Comparison of ENCODE assay signal across 8 cellular contexts in genomic region chr5:6714221-6715041, GRCh38. TPM values are rescaled to one million over a fixed set of nuclear protein-coding genes. Genes with fewer than 3 reads are reported as not detected.
DNase-seq lines count a peak whose midpoint lies in the region; ATAC-seq and TF ChIP-seq lines count a peak whose summit lies in the region.

No MANE protein-coding gene starts in this region.

- peaks cover 14% of the 10 kb centered on the region for H3K36me3 Mint-ChIP-seq in T-helper 1 cell treated with Interleukin-12 subunit alpha and Interleukin-12 subunit beta and Interleukin-4 antibody, amounts not matched to agents 30 μg/mL and 1 μg/mL, for 36 hours (ENCODE audit: low read depth)
- H3K36me3 Mint-ChIP-seq in dendritic cell treated with granulocyte-macrophage colony-stimulating factor and Interleukin-4, amounts not matched to agents 40 ng/mL and 50 ng/mL, for 4 days (ENCODE audit: low read depth), result peaks cover 34% of the 10 kb centered on the region

- no peak for TF ChIP-seq CTCF in cardiac muscle cell (IDR thresholded peaks at IDR 0.05; ENCODE audit: low read depth, low read length)

- H3K4me1 Mint-ChIP-seq in T-helper 1 cell treated with Interleukin-12 subunit alpha and Interleukin-12 subunit beta and Interleukin-4 antibody, amounts not matched to agents 30 μg/mL and 1 μg/mL, for 36 hours (ENCODE audit: low read depth), result peaks cover 46% of the 10 kb centered on the region
- H3K4me1 Mint-ChIP-seq in dendritic cell treated with granulocyte-macrophage colony-stimulating factor and Interleukin-4, amounts not matched to agents 40 ng/mL and 50 ng/mL, for 4 days (ENCODE audit: low read depth), result peaks cover 58% of the 10 kb centered on the region

- no peaks in the 10 kb centered on the region for H3K9me3 Mint-ChIP-seq in T-helper 1 cell treated with Interleukin-12 subunit alpha and Interleukin-12 subunit beta and Interleukin-4 antibody, amounts not matched to agents 30 μg/mL and 1 μg/mL, for 36 hours
- H3K9me3 Mint-ChIP-seq in dendritic cell treated with granulocyte-macrophage colony-stimulating factor and Interleukin-4, amounts not matched to agents 40 ng/mL and 50 ng/mL, for 4 days, result no peaks in the 10 kb centered on the region

- H3K36me3 ChIP-seq in cardiac muscle cell, result no peaks in the 10 kb centered on the region
- H3K36me3 ChIP-seq in aorta (ENCODE audit: control insufficient read depth in 1 of 2, insufficient read depth in 2 of 2, low read length in 1 of 2), result no peaks in the 10 kb centered on the region

- peak; percentile 20 to 50 for DNase-seq in cardiac muscle cell (ENCODE audit: low read depth in 1 of 2, low spot score in 1 of 2)
- DNase-seq in Right ventricle myocardium inferior (ENCODE audit: missing footprints), result no peak
- DNase-seq in aorta, result no peak
- no peak for DNase-seq in NCI-H1694 (lab: John Stamatoyannopoulos, UW)

- no peak for ATAC-seq in Right ventricle myocardium inferior
- no peak for ATAC-seq in aorta (ENCODE audit: low FRiP score)
- ATAC-seq in GM18907 (IDR thresholded peaks at IDR 0.05; ENCODE audit: unreplicated experiment), result no peak

- intact Hi-C loops in Right ventricle myocardium inferior (cut with DNase I) (loop anchor here (10.0 kb wide), 2 partner anchors 260 to 340 kb away; partner anchors contain the start of gene MED10), aorta (cut with DNase I) (loop anchor here in 1 of 2 donors (10.0 kb wide), 3 partner anchors 260 to 1290 kb away; partner anchors contain the start of genes ICE1 and MED10)
- intact Hi-C loops in dendritic cell treated with granulocyte-macrophage colony-stimulating factor and Interleukin-4, amounts not matched to agents 40 ng/mL and 50 ng/mL, for 4 days (cut with micrococcal nuclease), result loop anchor here (5.0 kb wide), 2 partner anchors 33 to 1292 kb away; partner anchors contain the start of gene ICE1

- peak overlapping the region; percentile 85 for H3K4me3 Mint-ChIP-seq in T-helper 1 cell treated with Interleukin-12 subunit alpha and Interleukin-12 subunit beta and Interleukin-4 antibody, amounts not matched to agents 30 μg/mL and 1 μg/mL, for 36 hours
- H3K4me3 Mint-ChIP-seq in dendritic cell treated with granulocyte-macrophage colony-stimulating factor and Interleukin-4, amounts not matched to agents 40 ng/mL and 50 ng/mL, for 4 days, result peak overlapping the region; percentile 72

- H3K27ac ChIP-seq in cardiac muscle cell (peak overlapping the region; percentile 42), aorta (ENCODE audit: low read depth in 1 of 2, low read length in 2 of 2) (peak overlapping the region; percentile 70 to 82)

- H3K4me3 ChIP-seq in cardiac muscle cell (peak overlapping the region; percentile 81), mononuclear cell (ENCODE audit: low read length) (peak overlapping the region; percentile 50), aorta (ENCODE audit: low read length in 2 of 2) (peak overlapping the region; percentile 97 to 98)

- peak overlapping the region; percentile 82 for H3K27ac Mint-ChIP-seq in T-helper 1 cell treated with Interleukin-12 subunit alpha and Interleukin-12 subunit beta and Interleukin-4 antibody, amounts not matched to agents 30 μg/mL and 1 μg/mL, for 36 hours
- H3K27ac Mint-ChIP-seq in dendritic cell treated with granulocyte-macrophage colony-stimulating factor and Interleukin-4, amounts not matched to agents 40 ng/mL and 50 ng/mL, for 4 days, result no peak overlapping the region

- H3K27me3 ChIP-seq in cardiac muscle cell (no peaks in the 10 kb centered on the region), mononuclear cell (ENCODE audit: insufficient read depth, low read length) (no peaks in the 10 kb centered on the region), aorta (ENCODE audit: control insufficient read depth in 1 of 2, insufficient read depth in 2 of 2, low read length in 1 of 2) (no peaks in the 10 kb centered on the region)

- H3K9me3 ChIP-seq in cardiac muscle cell (ENCODE audit: low read depth) (no peaks in the 10 kb centered on the region), mononuclear cell (ENCODE audit: low read depth, low read length) (no peaks in the 10 kb centered on the region), aorta (ENCODE audit: control insufficient read depth, low read length) (no peaks in the 10 kb centered on the region)

- H3K4me1 ChIP-seq in cardiac muscle cell (ENCODE audit: low read depth) (peaks cover 34% of the 10 kb centered on the region), mononuclear cell (ENCODE audit: insufficient read depth, low read length) (peaks cover 52% of the 10 kb centered on the region), aorta (ENCODE audit: control insufficient read depth in 1 of 2, insufficient read depth in 2 of 2, low read length in 2 of 2) (peaks cover 7% of the 10 kb centered on the region in 2 donors)

- H3K27me3 Mint-ChIP-seq in T-helper 1 cell treated with Interleukin-12 subunit alpha and Interleukin-12 subunit beta and Interleukin-4 antibody, amounts not matched to agents 30 μg/mL and 1 μg/mL, for 36 hours (ENCODE audit: low read depth), result peaks cover 8% of the 10 kb centered on the region
- peaks cover 8% of the 10 kb centered on the region for H3K27me3 Mint-ChIP-seq in dendritic cell treated with granulocyte-macrophage colony-stimulating factor and Interleukin-4, amounts not matched to agents 40 ng/mL and 50 ng/mL, for 4 days

- 0% methylated on average over 63 to 100 of the region's 100 CpGs for WGBS in aorta, 2 donors

RNA-seq across cellular contexts. Expression of gene TENT4A, which starts 1.2 kb away (rescaled TPM):
- total RNA-seq in cardiac muscle cell (10.1 and 27.0 TPM in 2 replicates), Right ventricle myocardium inferior (13.0 TPM), mononuclear cell (38.9 TPM), aorta (10 to 100 TPM; 33.4 to 37.0 TPM)
- polyA plus RNA-seq in cardiac muscle cell (6.7 and 10.9 TPM in 2 replicates), aorta (10 to 100 TPM in 1 of 2 donors, 1 to 10 TPM in 1; 4.1 to 12.6 TPM)

Comparison
In these comparisons a context has a peak if more than half of its experiments do, and no peak if none do; other contexts are left out.
1. DNase-seq: peak in cardiac muscle cell (2 of 2); none in Right ventricle myocardium inferior (single experiment), aorta (0 of 2) and NCI-H1694 (single experiment).
2. Peak in every context shown above with its lines, with median percentiles within 50 percentile points of each other: H3K4me3 ChIP-seq.